In the genomic region with DNA sequence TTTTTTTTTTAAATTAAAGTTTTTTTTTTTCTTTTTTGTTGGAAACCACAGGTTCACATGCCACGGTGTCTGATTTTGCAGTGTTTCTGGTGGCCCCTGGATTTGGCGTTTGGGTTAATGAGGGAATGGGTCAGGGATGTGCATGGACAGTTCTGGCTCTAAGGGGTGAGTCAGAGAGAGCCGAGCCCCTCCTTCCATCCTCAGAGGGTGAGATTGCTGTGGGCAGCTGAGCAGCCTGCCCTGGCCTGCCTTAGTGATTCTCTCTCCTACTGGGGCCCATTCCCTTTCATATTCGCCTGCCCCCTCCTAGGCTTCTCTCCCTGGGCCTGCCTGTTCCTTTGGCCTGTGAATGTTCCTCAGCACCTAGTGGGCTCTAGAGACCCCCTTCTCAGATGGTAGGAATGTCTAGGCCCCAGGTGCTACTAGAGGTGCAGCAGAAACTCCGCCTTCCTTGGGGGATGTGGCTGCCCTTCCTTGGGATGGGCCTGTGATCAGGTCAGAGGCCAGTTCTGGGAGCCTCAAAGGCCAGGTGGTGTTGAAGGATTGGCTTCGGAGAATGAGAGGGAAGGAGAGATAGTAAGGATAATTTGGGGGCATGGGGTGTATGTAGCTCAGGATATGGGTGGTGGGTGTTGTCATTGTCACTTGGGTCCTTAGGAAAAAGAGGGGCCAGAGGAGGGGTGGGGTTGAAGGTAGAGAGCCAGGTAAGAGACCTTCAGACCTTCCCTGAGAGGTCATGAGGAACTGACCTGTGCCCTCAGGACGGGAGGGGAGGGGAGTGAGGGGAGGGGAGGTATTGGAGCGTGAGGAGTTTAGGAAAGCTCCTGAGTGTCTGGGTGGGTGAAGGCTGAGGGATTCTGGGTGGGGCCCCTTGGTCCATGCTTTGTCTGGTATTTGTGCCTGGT, we compare ENCODE assay signal across 9 cellular contexts. TPM values are rescaled to one million over a fixed set of nuclear protein-coding genes. Genes with fewer than 3 reads are reported as not detected.
A peak's percentile ranks its signal among the peaks of the same experiment; 100 is the strongest.
DNase-seq lines count a peak whose midpoint lies in the region; ATAC-seq, FAIRE-seq and TF ChIP-seq lines count a peak whose summit lies in the region.
"Had no signal": no experiment of that assay in that cellular context is flagged by ENCODE, and none has a peak within 500 bp of the region (broad histone marks: within the 10 kb centered on the region; RNA-seq: fewer than 3 reads in every experiment).

No MANE protein-coding gene starts in this region.

- H3K9ac ChIP-seq in keratinocyte (ENCODE audit: control insufficient read depth, extremely low read depth, insufficient read depth, low read length), result peak overlapping the region; percentile 84

- H3K36me3 ChIP-seq in keratinocyte (ENCODE audit: control insufficient read depth in 2 of 2, extremely low read depth in 1 of 2, insufficient read depth in 2 of 2, low read length in 2 of 2), result peaks cover 20 to 28% of the 10 kb centered on the region in 2 experiments
- peaks cover 17% of the 10 kb centered on the region for H3K36me3 ChIP-seq in suprapubic skin

- TF ChIP-seq EP300 in suprapubic skin (IDR thresholded peaks at IDR 0.05), result no peak

- H3K4me2 ChIP-seq in keratinocyte (ENCODE audit: control insufficient read depth, extremely low read depth, insufficient read depth, low read depth, low read length), result peak overlapping the region; percentile 76

- peak overlapping the region; percentile 98 for H3K27ac Mint-ChIP-seq in activated T-cell treated with anti-CD3 and anti-CD28 coated beads, Interleukin-2, amount 50 U/mL, for 72 hours
- H3K27ac Mint-ChIP-seq in activated T-helper 17 cell treated with anti-CD3 and anti-CD28 coated beads, Interleukin-2, amount 50 U/mL, for 72 hours, result peak overlapping the region; percentile 99

- TF ChIP-seq CTCF in keratinocyte (optimal IDR thresholded peaks at IDR 0.05 in 1 of 3, IDR thresholded peaks at IDR 0.05 in 1 of 3, conservative IDR thresholded peaks at IDR 0.05 in 1 of 3; ENCODE audit: extremely low read depth in 1 of 3, insufficient read depth in 2 of 3, low read length in 3 of 3) (no peak), suprapubic skin (IDR thresholded peaks at IDR 0.05) (no peak)

- no peak overlapping the region for H2AFZ ChIP-seq in keratinocyte (ENCODE audit: control insufficient read depth, low read length)

- no peaks in the 10 kb centered on the region for H3K27me3 Mint-ChIP-seq in activated T-cell treated with anti-CD3 and anti-CD28 coated beads, Interleukin-2, amount 50 U/mL, for 72 hours (ENCODE audit: low read depth)
- no peaks in the 10 kb centered on the region for H3K27me3 Mint-ChIP-seq in activated T-helper 17 cell treated with anti-CD3 and anti-CD28 coated beads, Interleukin-2, amount 50 U/mL, for 72 hours

- peaks cover 86% of the 10 kb centered on the region for H3K4me1 Mint-ChIP-seq in activated T-cell treated with anti-CD3 and anti-CD28 coated beads, Interleukin-2, amount 50 U/mL, for 72 hours (ENCODE audit: low read depth)
- H3K4me1 Mint-ChIP-seq in activated T-helper 17 cell treated with anti-CD3 and anti-CD28 coated beads, Interleukin-2, amount 50 U/mL, for 72 hours, result peaks cover 57% of the 10 kb centered on the region

- no peaks in the 10 kb centered on the region for H3K27me3 ChIP-seq in keratinocyte (ENCODE audit: control insufficient read depth, extremely low read depth, insufficient read depth, low read length)
- H3K27me3 ChIP-seq in suprapubic skin, result no peaks in the 10 kb centered on the region

- peak overlapping the region; percentile 82 to 88 for H3K4me3 Mint-ChIP-seq in activated T-cell treated with anti-CD3 and anti-CD28 coated beads, Interleukin-2, amount 50 U/mL, for 72 hours
- H3K4me3 Mint-ChIP-seq in activated T-helper 17 cell treated with anti-CD3 and anti-CD28 coated beads, Interleukin-2, amount 50 U/mL, for 72 hours, result peak overlapping the region; percentile 91

- H3K9me3 ChIP-seq in keratinocyte (ENCODE audit: control insufficient read depth, low read depth, low read length), result no peaks in the 10 kb centered on the region
- no peaks in the 10 kb centered on the region for H3K9me3 ChIP-seq in suprapubic skin

- H3K4me3 ChIP-seq in keratinocyte (ENCODE audit: control insufficient read depth in 2 of 3, extremely low read depth in 1 of 3, insufficient read depth in 2 of 3, low read depth in 1 of 3, low read length in 3 of 3), result peak overlapping the region in 2 of 3 experiments; percentile 46 to 52
- no peak overlapping the region for H3K4me3 ChIP-seq in suprapubic skin

- WGBS in suprapubic skin, result 73% methylated on average over 8 of the region's 8 CpGs

- no peak for TF ChIP-seq POLR2A in suprapubic skin (IDR thresholded peaks at IDR 0.05)

- H3K4me1 ChIP-seq in keratinocyte (ENCODE audit: control insufficient read depth, extremely low read depth, insufficient read depth, low read length) (peaks cover 78% of the 10 kb centered on the region), suprapubic skin (peaks cover 76% of the 10 kb centered on the region)

- DNase-seq in activated T-cell treated with anti-CD3 and anti-CD28 coated beads, Interleukin-2, amount 50 U/mL, for 72 hours, result no peak
- no peak for DNase-seq in activated T-cell treated with anti-CD3 and anti-CD28 coated beads, Interleukin-2, amount 50 U/mL, for 48 hours
- DNase-seq in keratinocyte (ENCODE audit: low read depth, low spot score), result no peak
- no peak for DNase-seq in suprapubic skin (ENCODE audit: low spot score in 2 of 2)
- DNase-seq in ureter (ENCODE audit: low spot score), result no peak
- DNase-seq: T-helper 9 cell had no signal

- H3K79me2 ChIP-seq in keratinocyte (ENCODE audit: control insufficient read depth, insufficient read depth, low read length), result peaks cover 69% of the 10 kb centered on the region

- peaks cover 4 to 5% of the 10 kb centered on the region in 2 donors for H3K9me3 Mint-ChIP-seq in activated T-cell treated with anti-CD3 and anti-CD28 coated beads, Interleukin-2, amount 50 U/mL, for 72 hours
- H3K9me3 Mint-ChIP-seq in activated T-helper 17 cell treated with anti-CD3 and anti-CD28 coated beads, Interleukin-2, amount 50 U/mL, for 72 hours, result peaks cover 5% of the 10 kb centered on the region

- FAIRE-seq in keratinocyte (lab: Jason Lieb, UNC), result peak; percentile 29

- H3K27ac ChIP-seq in keratinocyte (ENCODE audit: control insufficient read depth, insufficient read depth, low read length) (peak overlapping the region; percentile 98), suprapubic skin (peak overlapping the region; percentile 88)

- peaks cover 12 to 37% of the 10 kb centered on the region in 2 donors for H3K36me3 Mint-ChIP-seq in activated T-cell treated with anti-CD3 and anti-CD28 coated beads, Interleukin-2, amount 50 U/mL, for 72 hours (ENCODE audit: insufficient read depth in 2 of 2)
- peaks cover 83% of the 10 kb centered on the region for H3K36me3 Mint-ChIP-seq in activated T-helper 17 cell treated with anti-CD3 and anti-CD28 coated beads, Interleukin-2, amount 50 U/mL, for 72 hours (ENCODE audit: low read depth)

- H3K9me1 ChIP-seq in keratinocyte (ENCODE audit: control insufficient read depth, extremely low read depth, insufficient read depth, low read length), result no peaks in the 10 kb centered on the region

- dilution Hi-C loops in keratinocyte (cut with MboI; ENCODE audit: extremely low pct_ligation_motif_present, low sequenced_read_pairs), result no loop called here

- no peaks in the 10 kb centered on the region for H4K20me1 ChIP-seq in keratinocyte (ENCODE audit: control insufficient read depth, extremely low read depth, insufficient read depth, low read length)

- ATAC-seq in activated T-cell treated with anti-CD3 and anti-CD28 coated beads, Interleukin-2, amount 50 U/mL, for 72 hours (replicated peaks in 1 of 2), result peak in 1 of 2 donors; percentile 15
- no peak for ATAC-seq in activated T-helper 17 cell treated with anti-CD3 and anti-CD28 coated beads, Interleukin-2, amount 50 U/mL, for 72 hours (replicated peaks)
- ATAC-seq in GM19455 (IDR thresholded peaks at IDR 0.05; ENCODE audit: unreplicated experiment), result no peak
- no peak for ATAC-seq in HG03442 (IDR thresholded peaks at IDR 0.05; ENCODE audit: unreplicated experiment)

RNA-seq across cellular contexts. Expression of gene TSPAN14, which starts 19.8 kb away (rescaled TPM):
- total RNA-seq in activated T-cell treated with anti-CD3 and anti-CD28 coated beads, Interleukin-2, amount 50 U/mL, for 72 hours, result 10 to 100 TPM; 44.2 to 47.8 TPM
- total RNA-seq in activated T-helper 17 cell treated with anti-CD3 and anti-CD28 coated beads, Interleukin-2, amount 50 U/mL, for 72 hours, result 10 to 100 TPM; 61.9 to 64.5 TPM
- polyA plus RNA-seq in keratinocyte, result 71.1 to 191 TPM (median 87.0 TPM) in 3 replicates
- 24.8 TPM for polyA plus RNA-seq in keratinocyte (2011; ENCODE audit: low read depth)
- polyA plus RNA-seq in keratinocyte (2011; cell fraction: cytosol; rRNA removed), result 64.9 and 73.6 TPM in 2 replicates
- 286 and 296 TPM in 2 replicates for polyA plus RNA-seq in keratinocyte (2011; cell fraction: nucleus; rRNA removed)
- 89.0 and 143 TPM in 2 replicates for polyA plus RNA-seq in keratinocyte (2012; ENCODE audit: low replicate concordance)
- 94.5 to 356 TPM (median 124 TPM) in 3 replicates for polyA minus RNA-seq in keratinocyte
- polyA minus RNA-seq in keratinocyte (2011; cell fraction: cytosol; rRNA and poly(A)+ RNA removed), result 73.1 TPM
- polyA minus RNA-seq in keratinocyte (2011; cell fraction: nucleus; rRNA and poly(A)+ RNA removed), result 118 and 190 TPM in 2 replicates
- total RNA-seq in suprapubic skin, result 100 to 1,000 TPM in 3 of 4 donors, 10 to 100 TPM in 1; 99.7 to 145 (median 122) TPM
- 177 TPM for total RNA-seq in ureter
